In genomic region chr16:49557070-49557446, GRCh38 we compare ENCODE assay signal across 11 cellular contexts.
DNase-seq lines count a peak whose midpoint lies in the region; ATAC-seq and TF ChIP-seq lines count a peak whose summit lies in the region.
"Had no signal": no experiment of that assay in that cellular context is flagged by ENCODE, and none has a peak within 500 bp of the region (broad histone marks: within the 10 kb centered on the region; RNA-seq: fewer than 3 reads in every experiment).

No MANE protein-coding gene starts in this region.

- peaks cover 34% of the 10 kb centered on the region for H3K4me1 Mint-ChIP-seq in endodermal cell
- no peaks in the 10 kb centered on the region for H3K4me1 Mint-ChIP-seq in activated T-cell treated with anti-CD3 and anti-CD28 coated beads, Interleukin-2, amount 50 U/mL, for 72 hours (ENCODE audit: low read depth)
- H3K4me1 Mint-ChIP-seq: CD14-positive monocyte had no signal

- TF ChIP-seq CTCF in HEK293 (tag by site-specific recombination; IDR thresholded peaks at IDR 0.05) (no peak), endodermal cell (conservative IDR thresholded peaks at IDR 0.05) (no peak), upper lobe of right lung (IDR thresholded peaks at IDR 0.05) (no peak)

- WGBS in endodermal cell (ENCODE audit: insufficient coverage in 1 of 2, insufficient read length in 1 of 2), 2 experiments: 2% methylated on average over 18 of the region's 18 CpGs; no CpG with 5 or more reads in 1 of the 2 experiments

- H3K4me3 ChIP-seq in HEK293 (ENCODE audit: low read depth, low read length) (no peak overlapping the region), endodermal cell (ENCODE audit: low read length) (peak overlapping the region; percentile 76), upper lobe of right lung (no peak overlapping the region)

- H3K36me3 ChIP-seq in HEK293 (ENCODE audit: control insufficient read depth in 2 of 2, insufficient read depth in 1 of 2, low read length in 2 of 2) (no peaks in the 10 kb centered on the region), endodermal cell (ENCODE audit: control insufficient read depth, insufficient read depth, low read length) (no peaks in the 10 kb centered on the region), upper lobe of right lung (no peaks in the 10 kb centered on the region)

- POLR2A ChIA-PET in HEK293 (lab: Yijun Ruan, JAX): no interaction called here

- intact Hi-C loops in upper lobe of right lung (cut with DNase I): no loop called here

- H3K36me3 Mint-ChIP-seq in endodermal cell (ENCODE audit: low read depth): no peaks in the 10 kb centered on the region
- H3K36me3 Mint-ChIP-seq in activated T-cell treated with anti-CD3 and anti-CD28 coated beads, Interleukin-2, amount 50 U/mL, for 72 hours (ENCODE audit: insufficient read depth in 2 of 2): no peaks in the 10 kb centered on the region
- H3K36me3 Mint-ChIP-seq: CD14-positive monocyte had no signal

- H3K27me3 ChIP-seq in endodermal cell (ENCODE audit: control insufficient read depth, insufficient read depth, low read length, poor library complexity, severe bottlenecking): no peaks in the 10 kb centered on the region
- no peaks in the 10 kb centered on the region for H3K27me3 ChIP-seq in upper lobe of right lung

- no peaks in the 10 kb centered on the region for H3K9me3 ChIP-seq in HEK293 (ENCODE audit: control insufficient read depth, insufficient read depth, low read depth, low read length)
- no peaks in the 10 kb centered on the region for H3K9me3 ChIP-seq in endodermal cell (ENCODE audit: control insufficient read depth, low read length)
- H3K9me3 ChIP-seq in upper lobe of right lung: no peaks in the 10 kb centered on the region

- peak overlapping the region; percentile 96 for H3K27ac Mint-ChIP-seq in endodermal cell
- no peak overlapping the region for H3K27ac Mint-ChIP-seq in activated T-cell treated with anti-CD3 and anti-CD28 coated beads, Interleukin-2, amount 50 U/mL, for 72 hours
- H3K27ac Mint-ChIP-seq: CD14-positive monocyte had no signal

- H3K27ac ChIP-seq in HEK293 (ENCODE audit: extremely low read depth, low read depth, low read length) (no peak overlapping the region), endodermal cell (ENCODE audit: low read depth, low read length) (peak overlapping the region; percentile 36), upper lobe of right lung (no peak overlapping the region)
- H3K27ac ChIP-seq: HL-60 had no signal

- CTCF ChIA-PET in HEK293 (lab: Yijun Ruan, JAX): interaction anchor here (0.6 to 2.9 kb wide), 17 partner anchors 8 to 1111 kb away, joined by 3 to 10 read pairs (median 3); no protein-coding TSS in a partner anchor

- peak overlapping the region; percentile 65 for H3K9ac ChIP-seq in endodermal cell (ENCODE audit: extremely low read depth, low read length, poor library complexity, severe bottlenecking)

- no peak for ATAC-seq in activated T-cell treated with anti-CD3 and anti-CD28 coated beads, Interleukin-2, amount 50 U/mL, for 72 hours (replicated peaks in 1 of 2)
- no peak for ATAC-seq in upper lobe of right lung

- H3K27me3 Mint-ChIP-seq in endodermal cell (ENCODE audit: insufficient read depth): no peaks in the 10 kb centered on the region
- H3K27me3 Mint-ChIP-seq in activated T-cell treated with anti-CD3 and anti-CD28 coated beads, Interleukin-2, amount 50 U/mL, for 72 hours (ENCODE audit: low read depth): no peaks in the 10 kb centered on the region

- no peaks in the 10 kb centered on the region for H3K9me3 Mint-ChIP-seq in endodermal cell
- H3K9me3 Mint-ChIP-seq in activated T-cell treated with anti-CD3 and anti-CD28 coated beads, Interleukin-2, amount 50 U/mL, for 72 hours: no peaks in the 10 kb centered on the region
- H3K9me3 Mint-ChIP-seq: CD14-positive monocyte had no signal

- peak overlapping the region; percentile 54 for H3K4me3 Mint-ChIP-seq in endodermal cell
- no peak overlapping the region for H3K4me3 Mint-ChIP-seq in activated T-cell treated with anti-CD3 and anti-CD28 coated beads, Interleukin-2, amount 50 U/mL, for 72 hours
- H3K4me3 Mint-ChIP-seq: CD14-positive monocyte had no signal

- DNase-seq in NCI-H510A (lab: John Stamatoyannopoulos, UW): peak; percentile 40
- DNase-seq in endodermal cell: peak; percentile 92
- DNase-seq in retina: peak; percentile 82
- no peak for DNase-seq in hepatic stellate cell (ENCODE audit: low spot score)
- DNase-seq in activated naive CD4-positive, alpha-beta T cell (lab: John Stamatoyannopoulos, UW): no peak
- no peak for DNase-seq in activated T-cell treated with anti-CD3 and anti-CD28 coated beads, Interleukin-2, amount 50 U/mL, for 72 hours
- DNase-seq in upper lobe of right lung: no peak
- DNase-seq: GF-D8 had no signal

- H3K4me1 ChIP-seq in HEK293 (ENCODE audit: control insufficient read depth, insufficient read depth, low read length) (no peaks in the 10 kb centered on the region; the same call in 1 of the 2 replicates), endodermal cell (ENCODE audit: control insufficient read depth, insufficient read depth, low read length) (peaks cover 31% of the 10 kb centered on the region), upper lobe of right lung (no peaks in the 10 kb centered on the region)

TF ChIP-seq in HEK293, 187 proteins besides CTCF, POLR2A, EP300 and RAD21:
- TF ChIP-seq ZNF423 (tag by site-specific recombination; IDR thresholded peaks at IDR 0.05) (0 out of 2 replicates have a peak, but pooled peaks have one; percentile 36), ZNF433 (tag by site-specific recombination; IDR thresholded peaks at IDR 0.05; ENCODE audit: low read depth) (no peak), ZBTB20 (tag by site-specific recombination; IDR thresholded peaks at IDR 0.05) (0 out of 2 replicates have a peak, but pooled peaks have one; percentile 33)

Comparison
In these comparisons a context has a peak if more than half of its experiments do, and no peak if none do; other contexts are left out.
1. DNase-seq: peak in NCI-H510A (single experiment), endodermal cell (single experiment) and retina (single experiment); none in hepatic stellate cell (single experiment), activated naive CD4-positive, alpha-beta T cell (0 of 4), activated T-cell treated with anti-CD3 and anti-CD28 coated beads, Interleukin-2, amount 50 U/mL, for 72 hours (0 of 2) and upper lobe of right lung (single experiment).